8 cellular contexts compared by ENCODE assay signal in the genomic region with DNA sequence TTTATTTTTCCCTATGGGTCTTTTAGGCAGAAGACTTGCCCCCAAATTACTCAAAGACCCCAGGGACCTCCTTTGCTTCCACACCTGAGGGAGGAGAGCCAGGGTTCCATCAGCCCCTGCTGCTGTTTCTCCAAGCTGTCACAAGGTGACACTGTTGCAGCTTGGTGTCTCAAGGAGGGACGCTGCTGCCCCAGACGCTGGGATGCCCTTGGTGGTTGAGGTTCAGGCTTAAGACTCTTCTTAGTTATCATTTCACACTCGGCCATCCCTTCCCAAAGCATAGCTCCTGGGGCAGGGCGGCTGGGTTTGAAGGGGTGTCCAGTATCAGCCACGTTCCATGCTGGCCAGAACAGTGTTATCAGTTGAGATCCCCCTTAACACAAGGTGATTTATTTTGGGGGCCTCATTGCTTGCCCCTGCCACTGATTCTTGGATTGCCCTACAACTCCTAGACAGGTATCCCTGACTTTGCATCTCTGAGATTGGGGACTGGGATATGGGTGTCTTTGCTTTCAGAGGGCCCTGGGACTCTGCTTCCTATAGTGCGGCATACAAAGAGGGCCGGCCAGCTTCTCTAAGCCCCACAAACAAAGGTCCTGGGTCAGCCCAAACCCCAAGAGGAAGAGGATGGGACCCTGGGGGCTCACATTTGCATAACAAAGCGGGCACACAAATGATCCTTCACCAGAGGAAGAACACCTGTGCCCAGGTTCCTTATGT. TPM values are rescaled to one million over a fixed set of nuclear protein-coding genes. Genes with fewer than 3 reads are reported as not detected.
DNase-seq lines count a peak whose midpoint lies in the region; ATAC-seq and TF ChIP-seq lines count a peak whose summit lies in the region.

No MANE protein-coding gene starts in this region.

- DNase-seq in SIG-M5 treated with dmso at 0.1 percent for 504 hours (lab: John Stamatoyannopoulos, UW; ENCODE audit: unreplicated experiment): peak; percentile 72
- no peak for DNase-seq in SIG-M5 (lab: John Stamatoyannopoulos, UW)
- peak; percentile 24 for DNase-seq in HFF-Myc (ENCODE audit: extremely low read depth, low read depth)
- peak; percentile 40 for DNase-seq in NCI-H1105 (lab: John Stamatoyannopoulos, UW)
- DNase-seq in WTC11 (ENCODE audit: low spot score): peak; percentile 78
- peak; percentile 36 for DNase-seq in dedifferentiated amniotic fluid mesenchymal stem cell (ENCODE audit: extremely low spot score)
- peak; percentile 74 for DNase-seq in medulla oblongata (ENCODE audit: extremely low spot score)
- DNase-seq in upper lobe of right lung: peak; percentile 67

- H3K27ac Mint-ChIP-seq in WTC11: peak overlapping the region; percentile 71

- ATAC-seq in WTC11 (peak; percentile 83), upper lobe of right lung (peak; percentile 80)

- H3K27me3 ChIP-seq in upper lobe of right lung: no peaks in the 10 kb centered on the region

- peak; percentile 85 for TF ChIP-seq CTCF in HFF-Myc (IDR thresholded peaks at IDR 0.05; ENCODE audit: low read depth, low read length, missing control alignments)
- peak; percentile 71 for TF ChIP-seq CTCF in WTC11 (IDR thresholded peaks at IDR 0.05)
- peak; percentile 81 for TF ChIP-seq CTCF in upper lobe of right lung (IDR thresholded peaks at IDR 0.05)

- H3K9me3 ChIP-seq in upper lobe of right lung: no peaks in the 10 kb centered on the region

- intact Hi-C loops in upper lobe of right lung (cut with DNase I): loop anchor here (10.0 kb wide), 1 partner anchor 82 kb away; no protein-coding TSS in a partner anchor

- peak overlapping the region; percentile 42 for H3K4me3 Mint-ChIP-seq in WTC11

- no peaks in the 10 kb centered on the region for H3K36me3 ChIP-seq in upper lobe of right lung

- H3K27me3 Mint-ChIP-seq in WTC11 (ENCODE audit: low read depth): peaks cover 26% of the 10 kb centered on the region

- CTCF ChIA-PET in WTC11 (lab: Charles Lee): interaction anchor here (0.7 to 8.7 kb wide), 28 partner anchors 9 to 188 kb away, joined by 3 to 85 read pairs (median 4); a partner anchor contains a TSS

- H3K4me1 Mint-ChIP-seq in WTC11: peaks cover 60% of the 10 kb centered on the region

- H3K4me3 ChIP-seq in HFF-Myc (replicated peaks; ENCODE audit: low read depth, low read length) (no peak overlapping the region), upper lobe of right lung (no peak overlapping the region)

- H3K9me3 Mint-ChIP-seq in WTC11: no peaks in the 10 kb centered on the region

- no peak overlapping the region for H3K27ac ChIP-seq in upper lobe of right lung

- no peaks in the 10 kb centered on the region for H3K36me3 Mint-ChIP-seq in WTC11

- H3K4me1 ChIP-seq in upper lobe of right lung: no peaks in the 10 kb centered on the region

- POLR2A ChIA-PET in WTC11 (lab: Charles Lee): interaction anchor here (0.5 to 1.5 kb wide), 3 partner anchors 82 to 1629 kb away, joined by 3 read pairs; no protein-coding TSS in a partner anchor

TF ChIP-seq in WTC11, 78 proteins besides CTCF, POLR2A, EP300 and RAD21 (continues in another document):
- TF ChIP-seq, protein P1, sequence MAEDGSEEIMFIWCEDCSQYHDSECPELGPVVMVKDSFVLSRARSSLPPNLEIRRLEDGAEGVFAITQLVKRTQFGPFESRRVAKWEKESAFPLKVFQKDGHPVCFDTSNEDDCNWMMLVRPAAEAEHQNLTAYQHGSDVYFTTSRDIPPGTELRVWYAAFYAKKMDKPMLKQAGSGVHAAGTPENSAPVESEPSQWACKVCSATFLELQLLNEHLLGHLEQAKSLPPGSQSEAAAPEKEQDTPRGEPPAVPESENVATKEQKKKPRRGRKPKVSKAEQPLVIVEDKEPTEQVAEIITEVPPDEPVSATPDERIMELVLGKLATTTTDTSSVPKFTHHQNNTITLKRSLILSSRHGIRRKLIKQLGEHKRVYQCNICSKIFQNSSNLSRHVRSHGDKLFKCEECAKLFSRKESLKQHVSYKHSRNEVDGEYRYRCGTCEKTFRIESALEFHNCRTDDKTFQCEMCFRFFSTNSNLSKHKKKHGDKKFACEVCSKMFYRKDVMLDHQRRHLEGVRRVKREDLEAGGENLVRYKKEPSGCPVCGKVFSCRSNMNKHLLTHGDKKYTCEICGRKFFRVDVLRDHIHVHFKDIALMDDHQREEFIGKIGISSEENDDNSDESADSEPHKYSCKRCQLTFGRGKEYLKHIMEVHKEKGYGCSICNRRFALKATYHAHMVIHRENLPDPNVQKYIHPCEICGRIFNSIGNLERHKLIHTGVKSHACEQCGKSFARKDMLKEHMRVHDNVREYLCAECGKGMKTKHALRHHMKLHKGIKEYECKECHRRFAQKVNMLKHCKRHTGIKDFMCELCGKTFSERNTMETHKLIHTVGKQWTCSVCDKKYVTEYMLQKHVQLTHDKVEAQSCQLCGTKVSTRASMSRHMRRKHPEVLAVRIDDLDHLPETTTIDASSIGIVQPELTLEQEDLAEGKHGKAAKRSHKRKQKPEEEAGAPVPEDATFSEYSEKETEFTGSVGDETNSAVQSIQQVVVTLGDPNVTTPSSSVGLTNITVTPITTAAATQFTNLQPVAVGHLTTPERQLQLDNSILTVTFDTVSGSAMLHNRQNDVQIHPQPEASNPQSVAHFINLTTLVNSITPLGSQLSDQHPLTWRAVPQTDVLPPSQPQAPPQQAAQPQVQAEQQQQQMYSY (CRISPR knock-in tag; IDR thresholded peaks at IDR 0.05): no peak
- TF ChIP-seq SMAD3 (CRISPR knock-in tag; IDR thresholded peaks at IDR 0.05; ENCODE audit: borderline replicate concordance) (no peak), TEAD1 (CRISPR knock-in tag; IDR thresholded peaks at IDR 0.05) (peak; percentile 60), CBFB (CRISPR knock-in tag; IDR thresholded peaks at IDR 0.05; ENCODE audit: low read depth) (no peak), FOXK1 (CRISPR knock-in tag; IDR thresholded peaks at IDR 0.05) (peak; percentile 48; the same call in 1 of the 2 replicates), NFATC4 (CRISPR knock-in tag; IDR thresholded peaks at IDR 0.05) (no peak), PRRX2 (CRISPR knock-in tag; IDR thresholded peaks at IDR 0.05) (no peak; the same call in 1 of the 2 replicates), ELF4 (CRISPR knock-in tag; IDR thresholded peaks at IDR 0.05; ENCODE audit: low read depth) (no peak), JAZF1 (CRISPR knock-in tag; IDR thresholded peaks at IDR 0.05) (no peak), SP1 (CRISPR knock-in tag; conservative IDR thresholded peaks at IDR 0.05) (no peak), GRHL2 (CRISPR knock-in tag; IDR thresholded peaks at IDR 0.05; ENCODE audit: insufficient replicate concordance, severe bottlenecking) (no peak), OVOL2 (CRISPR knock-in tag; IDR thresholded peaks at IDR 0.05; ENCODE audit: borderline replicate concordance) (no peak)
- TF ChIP-seq, protein P2, sequence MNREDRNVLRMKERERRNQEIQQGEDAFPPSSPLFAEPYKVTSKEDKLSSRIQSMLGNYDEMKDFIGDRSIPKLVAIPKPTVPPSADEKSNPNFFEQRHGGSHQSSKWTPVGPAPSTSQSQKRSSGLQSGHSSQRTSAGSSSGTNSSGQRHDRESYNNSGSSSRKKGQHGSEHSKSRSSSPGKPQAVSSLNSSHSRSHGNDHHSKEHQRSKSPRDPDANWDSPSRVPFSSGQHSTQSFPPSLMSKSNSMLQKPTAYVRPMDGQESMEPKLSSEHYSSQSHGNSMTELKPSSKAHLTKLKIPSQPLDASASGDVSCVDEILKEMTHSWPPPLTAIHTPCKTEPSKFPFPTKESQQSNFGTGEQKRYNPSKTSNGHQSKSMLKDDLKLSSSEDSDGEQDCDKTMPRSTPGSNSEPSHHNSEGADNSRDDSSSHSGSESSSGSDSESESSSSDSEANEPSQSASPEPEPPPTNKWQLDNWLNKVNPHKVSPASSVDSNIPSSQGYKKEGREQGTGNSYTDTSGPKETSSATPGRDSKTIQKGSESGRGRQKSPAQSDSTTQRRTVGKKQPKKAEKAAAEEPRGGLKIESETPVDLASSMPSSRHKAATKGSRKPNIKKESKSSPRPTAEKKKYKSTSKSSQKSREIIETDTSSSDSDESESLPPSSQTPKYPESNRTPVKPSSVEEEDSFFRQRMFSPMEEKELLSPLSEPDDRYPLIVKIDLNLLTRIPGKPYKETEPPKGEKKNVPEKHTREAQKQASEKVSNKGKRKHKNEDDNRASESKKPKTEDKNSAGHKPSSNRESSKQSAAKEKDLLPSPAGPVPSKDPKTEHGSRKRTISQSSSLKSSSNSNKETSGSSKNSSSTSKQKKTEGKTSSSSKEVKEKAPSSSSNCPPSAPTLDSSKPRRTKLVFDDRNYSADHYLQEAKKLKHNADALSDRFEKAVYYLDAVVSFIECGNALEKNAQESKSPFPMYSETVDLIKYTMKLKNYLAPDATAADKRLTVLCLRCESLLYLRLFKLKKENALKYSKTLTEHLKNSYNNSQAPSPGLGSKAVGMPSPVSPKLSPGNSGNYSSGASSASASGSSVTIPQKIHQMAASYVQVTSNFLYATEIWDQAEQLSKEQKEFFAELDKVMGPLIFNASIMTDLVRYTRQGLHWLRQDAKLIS (CRISPR knock-in tag; IDR thresholded peaks at IDR 0.05; ENCODE audit: borderline replicate concordance): peak; percentile 38; the same call in 1 of the 2 replicates
- TF ChIP-seq, protein P3, sequence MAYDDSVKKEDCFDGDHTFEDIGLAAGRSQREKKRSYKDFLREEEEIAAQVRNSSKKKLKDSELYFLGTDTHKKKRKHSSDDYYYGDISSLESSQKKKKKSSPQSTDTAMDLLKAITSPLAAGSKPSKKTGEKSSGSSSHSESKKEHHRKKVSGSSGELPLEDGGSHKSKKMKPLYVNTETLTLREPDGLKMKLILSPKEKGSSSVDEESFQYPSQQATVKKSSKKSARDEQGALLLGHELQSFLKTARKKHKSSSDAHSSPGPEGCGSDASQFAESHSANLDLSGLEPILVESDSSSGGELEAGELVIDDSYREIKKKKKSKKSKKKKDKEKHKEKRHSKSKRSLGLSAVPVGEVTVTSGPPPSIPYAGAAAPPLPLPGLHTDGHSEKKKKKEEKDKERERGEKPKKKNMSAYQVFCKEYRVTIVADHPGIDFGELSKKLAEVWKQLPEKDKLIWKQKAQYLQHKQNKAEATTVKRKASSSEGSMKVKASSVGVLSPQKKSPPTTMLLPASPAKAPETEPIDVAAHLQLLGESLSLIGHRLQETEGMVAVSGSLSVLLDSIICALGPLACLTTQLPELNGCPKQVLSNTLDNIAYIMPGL (CRISPR knock-in tag; IDR thresholded peaks at IDR 0.05): no peak

RNA-seq across cellular contexts. Expression of a gene that starts 22.7 kb away (rescaled TPM):
- not detected in 3 replicates for total RNA-seq in WTC11 (2021)
- total RNA-seq in upper lobe of right lung: 1.2 TPM

RNA-seq across cellular contexts. Expression of a gene that starts 37.6 kb away (rescaled TPM):
- total RNA-seq in WTC11 (2021) (316 to 347 TPM (median 338 TPM) in 3 replicates), upper lobe of right lung (25.0 TPM)

Comparison
In these comparisons a context has a peak if more than half of its experiments do, and no peak if none do; other contexts are left out.
1. RNA of a gene that starts 37.6 kb away (total RNA-seq): 316 to 347 TPM in WTC11; 25.0 TPM in upper lobe of right lung (single experiment); every median in the first group is over 10 times any median in the second.
2. Peak in every context shown above with its lines, with median percentiles within 50 percentile points of each other: CTCF ChIP-seq.